ENCODE assay signal across 24 cellular contexts in the genomic region with DNA sequence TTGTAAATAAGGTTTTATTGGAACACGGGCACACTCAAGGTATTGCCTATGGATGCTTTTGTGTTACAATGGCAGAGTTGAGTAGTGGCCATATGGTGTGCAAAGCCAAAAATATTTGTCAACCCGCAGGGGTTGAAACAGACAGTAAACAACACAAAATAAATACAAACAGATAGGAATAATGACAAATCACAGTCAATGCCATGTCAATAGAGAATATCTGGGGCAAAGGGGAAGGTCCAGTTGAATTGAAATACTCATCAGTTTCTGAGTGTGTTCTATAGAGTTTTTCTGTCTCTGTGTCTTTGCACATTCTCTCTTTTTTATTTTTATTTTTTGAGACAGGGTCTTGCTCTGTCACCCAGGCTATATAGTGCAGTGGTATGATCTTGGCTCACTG. TPM values are rescaled to one million over a fixed set of nuclear protein-coding genes. Genes with fewer than 3 reads are reported as not detected.
DNase-seq lines count a peak whose midpoint lies in the region; ATAC-seq and TF ChIP-seq lines count a peak whose summit lies in the region.
"Had no signal": no experiment of that assay in that cellular context is flagged by ENCODE, and none has a peak within 500 bp of the region (broad histone marks: within the 10 kb centered on the region; RNA-seq: fewer than 3 reads in every experiment).

No MANE protein-coding gene starts in this region.

- H3K9me3 ChIP-seq in mammary epithelial cell (replicated peaks; ENCODE audit: insufficient read depth, low read length) (no peaks in the 10 kb centered on the region), T-helper 17 cell (ENCODE audit: control insufficient read depth, low read length, poor library complexity, severe bottlenecking) (no peaks in the 10 kb centered on the region), tibial nerve (peaks cover 0 to 4% (median 0%) of the 10 kb centered on the region in 4 donors)
- H3K9me3 ChIP-seq in naive thymus-derived CD4-positive, alpha-beta T cell (ENCODE audit: control insufficient read depth in 2 of 3, low read length in 3 of 3) = no peaks in the 10 kb centered on the region
- H3K9me3 ChIP-seq: HAP-1 had no signal

- no peak for ATAC-seq in GM23338
- ATAC-seq in naive thymus-derived CD4-positive, alpha-beta T cell = no peak
- no peak for ATAC-seq in T-helper 17 cell
- ATAC-seq in stimulated activated effector memory CD8-positive, alpha-beta T cell treated with anti-CD3 and anti-CD28 coated beads, Interleukin-12 subunit alpha, Interleukin-12 subunit beta, amount 100 ng/mL, for 72 hours = no peak
- ATAC-seq: A549 had no signal

- CTCF ChIA-PET in MCF 10A (lab: Yijun Ruan, JAX) = interaction anchor here (0.6 kb wide), 1 partner anchor 15 kb away, joined by 3 read pairs; no protein-coding TSS in a partner anchor
- CTCF ChIA-PET in mammary epithelial cell (lab: Charles Lee; ENCODE audit: low non-redundant PET) = no interaction called here
- CTCF ChIA-PET in naive thymus-derived CD4-positive, alpha-beta T cell (lab: Charles Lee) = interaction anchor here (0.6 kb wide), 1 partner anchor 1782 kb away, joined by 3 read pairs; no protein-coding TSS in a partner anchor

- H3K4me3 Mint-ChIP-seq in MCF 10A (ENCODE audit: unreplicated experiment) = no peak overlapping the region
- no peak overlapping the region for H3K4me3 Mint-ChIP-seq in GM23338
- H3K4me3 Mint-ChIP-seq in immature natural killer cell = no peak overlapping the region
- H3K4me3 Mint-ChIP-seq in naive thymus-derived CD4-positive, alpha-beta T cell = no peak overlapping the region
- H3K4me3 Mint-ChIP-seq in T-helper 17 cell = no peak overlapping the region
- H3K4me3 Mint-ChIP-seq in stimulated activated effector memory CD8-positive, alpha-beta T cell treated with anti-CD3 and anti-CD28 coated beads, Interleukin-12 subunit alpha, Interleukin-12 subunit beta, amount 100 ng/mL, for 72 hours = no peak overlapping the region
- H3K4me3 Mint-ChIP-seq: CD14-positive monocyte, HFFc6 had no signal

- peak overlapping the region; percentile 57 for H3K27ac Mint-ChIP-seq in MCF 10A (ENCODE audit: low read depth, unreplicated experiment)
- no peak overlapping the region for H3K27ac Mint-ChIP-seq in GM23338
- H3K27ac Mint-ChIP-seq in immature natural killer cell = peak overlapping the region in 4 of 6 donors; percentile 35 to 74 (median 53)
- H3K27ac Mint-ChIP-seq in naive thymus-derived CD4-positive, alpha-beta T cell = peak overlapping the region in 6 of 9 donors; percentile 24 to 80 (median 60)
- no peak overlapping the region for H3K27ac Mint-ChIP-seq in T-helper 17 cell
- H3K27ac Mint-ChIP-seq in stimulated activated effector memory CD8-positive, alpha-beta T cell treated with anti-CD3 and anti-CD28 coated beads, Interleukin-12 subunit alpha, Interleukin-12 subunit beta, amount 100 ng/mL, for 72 hours = no peak overlapping the region
- H3K27ac Mint-ChIP-seq: HFFc6 had no signal

- H3K4me1 ChIP-seq in mammary epithelial cell (ENCODE audit: insufficient read depth, low read length) (peaks cover 19% of the 10 kb centered on the region), GM23338 (ENCODE audit: insufficient read depth) (peaks cover 3% of the 10 kb centered on the region; the same call in 1 of the 2 replicates), tibial nerve (peaks cover 0 to 4% (median 0%) of the 10 kb centered on the region in 4 donors)
- peaks cover 8 to 31% of the 10 kb centered on the region in 2 donors for H3K4me1 ChIP-seq in naive thymus-derived CD4-positive, alpha-beta T cell (ENCODE audit: control insufficient read depth in 2 of 2, insufficient read depth in 2 of 2, low read length in 2 of 2)
- H3K4me1 ChIP-seq: BE2C had no signal

- no TSS peak for BruUV-seq in MCF 10A (replicated peaks; lab: Mats Ljungman, UMichigan)
- no TSS peak for BruUV-seq in mammary epithelial cell (replicated peaks; lab: Mats Ljungman, UMichigan)

- H3K27me3 ChIP-seq in mammary epithelial cell (ENCODE audit: insufficient read depth, low read length) (no peaks in the 10 kb centered on the region), GM23338 (ENCODE audit: insufficient read depth) (no peaks in the 10 kb centered on the region), tibial nerve (no peaks in the 10 kb centered on the region)
- H3K27me3 ChIP-seq in naive thymus-derived CD4-positive, alpha-beta T cell (ENCODE audit: control insufficient read depth in 2 of 2, insufficient read depth in 2 of 2, low read length in 2 of 2) = no peaks in the 10 kb centered on the region
- H3K27me3 ChIP-seq: BE2C; BLaER1 treated with 17β-estradiol and CSF1 and Interleukin-3, amounts not matched to agents 10 nM and 100 nM had no signal

- H3K9me3 Mint-ChIP-seq in MCF 10A (ENCODE audit: unreplicated experiment) (no peaks in the 10 kb centered on the region), GM23338 (peaks cover 17% of the 10 kb centered on the region), immature natural killer cell (no peaks in the 10 kb centered on the region)
- H3K9me3 Mint-ChIP-seq in naive thymus-derived CD4-positive, alpha-beta T cell = peaks cover 0 to 6% (median 0%) of the 10 kb centered on the region in 11 donors
- no peaks in the 10 kb centered on the region for H3K9me3 Mint-ChIP-seq in stimulated activated effector memory CD8-positive, alpha-beta T cell treated with anti-CD3 and anti-CD28 coated beads, Interleukin-12 subunit alpha, Interleukin-12 subunit beta, amount 100 ng/mL, for 72 hours

- no peak for TF ChIP-seq POLR2A in tibial nerve (IDR thresholded peaks at IDR 0.05)

- dilution Hi-C loops in mammary epithelial cell (cut with HindIII; ENCODE audit: low sequenced_read_pairs) = no loop called here

- H3K79me2 ChIP-seq in mammary epithelial cell (ENCODE audit: insufficient read depth, low read length) = peaks cover 77% of the 10 kb centered on the region
- H3K79me2 ChIP-seq in GM23338 (replicated peaks; ENCODE audit: insufficient read depth) = peaks cover 97% of the 10 kb centered on the region

- DNase-seq in MCF 10A (ENCODE audit: unreplicated experiment) (no peak), mammary epithelial cell (no peak), GM23338 (ENCODE audit: low spot score) (no peak), immature natural killer cell (no peak), T-helper 17 cell (no peak), tibial nerve (ENCODE audit: low spot score in 2 of 2) (no peak)
- DNase-seq in naive thymus-derived CD4-positive, alpha-beta T cell = no peak
- no peak for DNase-seq in stimulated activated effector memory CD8-positive, alpha-beta T cell treated with anti-CD3 and anti-CD28 coated beads, Interleukin-12 subunit alpha, Interleukin-12 subunit beta, amount 100 ng/mL, for 72 hours (ENCODE audit: low spot score in 2 of 2)
- DNase-seq: 8988T; ACHN; AML-193; BE2C; Calu3; CD4-positive, alpha-beta memory T cell; COR-L47; DMS53; DMS79 treated with DMSO at 0.1 percent for 48 hours; GF-D8; GOT3; HFFc6 had no signal

- POLR2A ChIA-PET in MCF 10A (lab: Yijun Ruan, JAX) = interaction anchor here (0.6 kb wide), 1 partner anchor 42 kb away, joined by 5 read pairs; no protein-coding TSS in a partner anchor
- POLR2A ChIA-PET in naive thymus-derived CD4-positive, alpha-beta T cell (lab: Charles Lee) = no interaction called here

- H4K20me1 ChIP-seq in mammary epithelial cell (ENCODE audit: insufficient read depth, low read length) (no peaks in the 10 kb centered on the region), GM23338 (replicated peaks; ENCODE audit: insufficient read depth) (peaks cover 36% of the 10 kb centered on the region)
- H4K20me1 ChIP-seq: BLaER1 treated with 17β-estradiol and CSF1 and Interleukin-3, amounts not matched to agents 10 nM and 100 nM had no signal

- no peak for TF ChIP-seq EP300 in tibial nerve (IDR thresholded peaks at IDR 0.05)

- H3K27me3 Mint-ChIP-seq in MCF 10A (ENCODE audit: insufficient read depth, unreplicated experiment) (no peaks in the 10 kb centered on the region), GM23338 (ENCODE audit: insufficient read depth, low read depth, poor library complexity) (peaks cover 4% of the 10 kb centered on the region), immature natural killer cell (ENCODE audit: low read depth in 3 of 3) (no peaks in the 10 kb centered on the region), T-helper 17 cell (no peaks in the 10 kb centered on the region)
- no peaks in the 10 kb centered on the region for H3K27me3 Mint-ChIP-seq in naive thymus-derived CD4-positive, alpha-beta T cell
- H3K27me3 Mint-ChIP-seq: CD4-positive, alpha-beta memory T cell had no signal

- H3K4me1 Mint-ChIP-seq in MCF 10A (ENCODE audit: insufficient read depth, unreplicated experiment) = peaks cover 34% of the 10 kb centered on the region
- H3K4me1 Mint-ChIP-seq in GM23338 = peaks cover 3% of the 10 kb centered on the region; the same call in 1 of the 3 replicates
- H3K4me1 Mint-ChIP-seq in immature natural killer cell = peaks cover 78 to 79% of the 10 kb centered on the region in 2 donors
- peaks cover 19 to 96% (median 83%) of the 10 kb centered on the region in 7 donors for H3K4me1 Mint-ChIP-seq in naive thymus-derived CD4-positive, alpha-beta T cell
- H3K4me1 Mint-ChIP-seq in T-helper 17 cell = peaks cover 34% of the 10 kb centered on the region
- H3K4me1 Mint-ChIP-seq in stimulated activated effector memory CD8-positive, alpha-beta T cell treated with anti-CD3 and anti-CD28 coated beads, Interleukin-12 subunit alpha, Interleukin-12 subunit beta, amount 100 ng/mL, for 72 hours = peaks cover 57% of the 10 kb centered on the region

- in situ Hi-C loops in mammary epithelial cell (cut with MboI; ENCODE audit: low sequenced_read_pairs in 2 of 2) = no loop called here

- no peak overlapping the region for H3K4me3 ChIP-seq in mammary epithelial cell (replicated peaks in 1 of 3; ENCODE audit: insufficient read depth in 1 of 3, low read depth in 2 of 3, low read length in 3 of 3)
- no peak overlapping the region for H3K4me3 ChIP-seq in GM23338
- H3K4me3 ChIP-seq in naive thymus-derived CD4-positive, alpha-beta T cell (ENCODE audit: low read length) = no peak overlapping the region
- no peak overlapping the region for H3K4me3 ChIP-seq in tibial nerve
- H3K4me3 ChIP-seq: A549; BLaER1 treated with 17β-estradiol and CSF1 and Interleukin-3, amounts not matched to agents 10 nM and 100 nM; HAP-1 had no signal

- H3F3A ChIP-seq in GM23338 (replicated peaks; ENCODE audit: low read depth) = no peaks in the 10 kb centered on the region

- H3K4me2 ChIP-seq in mammary epithelial cell (ENCODE audit: insufficient read depth, low read depth, low read length) (no peak overlapping the region), GM23338 (no peak overlapping the region)
- H3K4me2 ChIP-seq: A549; BLaER1 treated with 17β-estradiol and CSF1 and Interleukin-3, amounts not matched to agents 10 nM and 100 nM had no signal

- H3K27ac ChIP-seq in mammary epithelial cell (ENCODE audit: insufficient read depth, low read depth, low read length) (no peak overlapping the region), GM23338 (ENCODE audit: low read depth) (0 out of 2 replicates have a peak overlapping the region, but pooled peaks have one; percentile 45), tibial nerve (no peak overlapping the region)
- no peak overlapping the region for H3K27ac ChIP-seq in naive thymus-derived CD4-positive, alpha-beta T cell (ENCODE audit: low read depth, low read length)
- H3K27ac ChIP-seq: A549; BLaER1 treated with 17β-estradiol and CSF1 and Interleukin-3, amounts not matched to agents 10 nM and 100 nM had no signal

- H3K36me3 ChIP-seq in mammary epithelial cell (ENCODE audit: insufficient read depth, low read length) = no peaks in the 10 kb centered on the region
- peaks cover 6% of the 10 kb centered on the region for H3K36me3 ChIP-seq in GM23338 (ENCODE audit: insufficient read depth)
- H3K36me3 ChIP-seq in naive thymus-derived CD4-positive, alpha-beta T cell (ENCODE audit: control insufficient read depth in 2 of 3, insufficient read depth in 3 of 3, low read length in 3 of 3) = no peaks in the 10 kb centered on the region
- no peaks in the 10 kb centered on the region for H3K36me3 ChIP-seq in tibial nerve
- H3K36me3 ChIP-seq: BE2C, HAP-1 had no signal

- H3K9ac ChIP-seq in mammary epithelial cell (ENCODE audit: insufficient read depth, low read length) = no peak overlapping the region
- H3K9ac ChIP-seq: BLaER1 treated with 17β-estradiol and CSF1 and Interleukin-3, amounts not matched to agents 10 nM and 100 nM had no signal

- H3K36me3 Mint-ChIP-seq in MCF 10A (ENCODE audit: insufficient read depth, unreplicated experiment) = no peaks in the 10 kb centered on the region
- H3K36me3 Mint-ChIP-seq in GM23338 (ENCODE audit: low read depth) = peaks cover 18% of the 10 kb centered on the region; the same call in 2 of the 3 replicates
- H3K36me3 Mint-ChIP-seq in immature natural killer cell = peaks cover 0 to 4% (median 3%) of the 10 kb centered on the region in 3 donors
- H3K36me3 Mint-ChIP-seq in naive thymus-derived CD4-positive, alpha-beta T cell = peaks cover 4 to 25% (median 20%) of the 10 kb centered on the region in 5 donors
- no peaks in the 10 kb centered on the region for H3K36me3 Mint-ChIP-seq in T-helper 17 cell (ENCODE audit: low read depth)
- no peaks in the 10 kb centered on the region for H3K36me3 Mint-ChIP-seq in stimulated activated effector memory CD8-positive, alpha-beta T cell treated with anti-CD3 and anti-CD28 coated beads, Interleukin-12 subunit alpha, Interleukin-12 subunit beta, amount 100 ng/mL, for 72 hours
- H3K36me3 Mint-ChIP-seq: CD14-positive monocyte had no signal

- H3K9me2 ChIP-seq in GM23338 (ENCODE audit: insufficient read depth) = peaks cover 5% of the 10 kb centered on the region; the same call in 1 of the 2 replicates

- 100% methylated on average over 2 of the region's 2 CpGs for WGBS in mammary epithelial cell (ENCODE audit: low coverage, missing lambda C conversion rate)
- WGBS in tibial nerve, 2 donors = 96 to 98% methylated on average over 2 of the region's 2 CpGs

- H2AFZ ChIP-seq in mammary epithelial cell (ENCODE audit: low read depth, low read length) (no peak overlapping the region), GM23338 (no peak overlapping the region)

- intact Hi-C loops in MCF 10A (cut with micrococcal nuclease) (no loop called here), mammary epithelial cell (cut with micrococcal nuclease) (no loop called here)
- intact Hi-C loops in naive thymus-derived CD4-positive, alpha-beta T cell (cut with micrococcal nuclease) = no loop called here

- no peak for TF ChIP-seq CTCF in MCF 10A (IDR thresholded peaks at IDR 0.05; ENCODE audit: unreplicated experiment)
- no peak for TF ChIP-seq CTCF in mammary epithelial cell (conservative IDR thresholded peaks at IDR 0.05 in 1 of 2, IDR thresholded peaks at IDR 0.05 in 1 of 2; ENCODE audit: extremely low read depth in 1 of 2, insufficient read depth in 1 of 2, low read depth in 1 of 2, low read length in 2 of 2)
- no peak for TF ChIP-seq CTCF in GM23338 (conservative IDR thresholded peaks at IDR 0.05; ENCODE audit: low read depth in 2 of 2)
- no peak for TF ChIP-seq CTCF in tibial nerve (IDR thresholded peaks at IDR 0.05)

RNA-seq across cellular contexts. Expression of gene PITPNC1, which starts 37.5 kb away (rescaled TPM):
- total RNA-seq in MCF 10A (2022) (28.3 and 40.1 TPM in 2 replicates), mammary epithelial cell (10 to 100 TPM in 1 of 2 donors, 1 to 10 TPM in 1; 5.7 to 35.8 TPM), T-helper 17 cell (10 to 100 TPM; 72.9 to 82.0 TPM), tibial nerve (10 to 100 TPM in 2 of 4 donors, 1 to 10 TPM in 2; 8.0 to 20.4 (median 9.6) TPM)
- polyA plus RNA-seq in mammary epithelial cell (31.7 TPM), GM23338 (2016; fragmentation: Nextera tagmentation; extraction: Ambion mirVana) (21.6 and 23.0 TPM in 2 replicates), immature natural killer cell (100 to 1,000 TPM; 119 to 155 (median 150) TPM)
- polyA minus RNA-seq in mammary epithelial cell = 36.5 TPM
- 22.8 and 32.6 TPM in 2 replicates for total RNA-seq in GM23338 (2014; rRNA removed; shearing (Covaris generic))
- 100 to 1,000 TPM in 2 of 5 experiments, 10 to 100 TPM in 3; 53.1 to 108 (median 99.6) TPM for total RNA-seq in naive thymus-derived CD4-positive, alpha-beta T cell
- polyA plus RNA-seq in naive thymus-derived CD4-positive, alpha-beta T cell = 100 to 1,000 TPM; 117 to 148 TPM

RNA-seq across cellular contexts. Expression of gene PSMD12, which starts 48.2 kb away (rescaled TPM):
- total RNA-seq in MCF 10A (2022) = 93.1 and 107 TPM in 2 replicates
- total RNA-seq in mammary epithelial cell = 10 to 100 TPM; 31.5 to 92.1 TPM
- 43.9 TPM for polyA plus RNA-seq in mammary epithelial cell
- polyA minus RNA-seq in mammary epithelial cell = 24.1 TPM
- total RNA-seq in GM23338 (2014; rRNA removed; shearing (Covaris generic)) = 67.1 and 73.7 TPM in 2 replicates
- polyA plus RNA-seq in GM23338 (2016; fragmentation: Nextera tagmentation; extraction: Ambion mirVana) = 130 and 146 TPM in 2 replicates
- polyA plus RNA-seq in immature natural killer cell = 10 to 100 TPM; 24.1 to 43.9 (median 37.3) TPM
- total RNA-seq in naive thymus-derived CD4-positive, alpha-beta T cell = 10 to 100 TPM; 35.8 to 54.4 (median 40.5) TPM
- polyA plus RNA-seq in naive thymus-derived CD4-positive, alpha-beta T cell = 10 to 100 TPM; 30.4 to 37.1 TPM
- total RNA-seq in T-helper 17 cell = 10 to 100 TPM; 43.4 to 53.8 TPM
- total RNA-seq in tibial nerve = 10 to 100 TPM; 16.1 to 24.7 (median 22.4) TPM

Comparison
In these comparisons a context has a peak if more than half of its experiments do, and no peak if none do; other contexts are left out.
1. H3K27ac Mint-ChIP-seq: peak in MCF 10A (single experiment), immature natural killer cell (4 of 6) and naive thymus-derived CD4-positive, alpha-beta T cell (6 of 9); none in GM23338 (single experiment), T-helper 17 cell (single experiment) and stimulated activated effector memory CD8-positive, alpha-beta T cell treated with anti-CD3 and anti-CD28 coated beads, Interleukin-12 subunit alpha, Interleukin-12 subunit beta, amount 100 ng/mL, for 72 hours (single experiment).